ENCODE assay signal across 8 cellular contexts in genomic region chr18:58865009-58865345, GRCh38. TPM values are rescaled to one million over a fixed set of nuclear protein-coding genes. Genes with fewer than 3 reads are reported as not detected.
DNase-seq lines count a peak whose midpoint lies in the region; ATAC-seq and TF ChIP-seq lines count a peak whose summit lies in the region.

No MANE protein-coding gene starts in this region.

- peak overlapping the region; percentile 78 for H3K4me2 ChIP-seq in OCI-LY7 (ENCODE audit: low read length)
- peak overlapping the region; percentile 63 for H3K4me2 ChIP-seq in neuronal stem cell (ENCODE audit: insufficient read depth, low read length, poor library complexity, severe bottlenecking)

- no peak overlapping the region for H3K18ac ChIP-seq in neuronal stem cell (ENCODE audit: low read length)

- POLR2A ChIA-PET in OCI-LY7 (lab: Charles Lee): interaction anchor here (0.6 to 1.2 kb wide), 5 partner anchors 28 to 1235 kb away, joined by 3 to 4 read pairs (median 3); no protein-coding TSS in a partner anchor

- no TSS peak for BruUV-seq in OCI-LY7 (replicated peaks; lab: Mats Ljungman, UMichigan)

- H3K79me1 ChIP-seq in neuronal stem cell (ENCODE audit: low read depth, low read length): peaks cover 5% of the 10 kb centered on the region

- H4K20me1 ChIP-seq in OCI-LY7 (ENCODE audit: insufficient read depth, low read length): no peaks in the 10 kb centered on the region

- H3K4ac ChIP-seq in neuronal stem cell (ENCODE audit: low read length): no peak overlapping the region

- no peak overlapping the region for H3K9ac ChIP-seq in neuronal stem cell (ENCODE audit: low read depth, low read length, poor library complexity)

- peaks cover 4% of the 10 kb centered on the region; the same call in 1 of the 2 replicates for H3K79me2 ChIP-seq in OCI-LY7 (ENCODE audit: insufficient read depth, low read depth, low read length)

- CTCF ChIA-PET in OCI-LY7 (lab: Charles Lee; ENCODE audit: unreplicated experiment): no interaction called here

- no peak overlapping the region for H4K8ac ChIP-seq in neuronal stem cell (ENCODE audit: low read depth, low read length)

- H3K27ac ChIP-seq in OCI-LY7 (ENCODE audit: low read depth, low read length, poor library complexity, severe bottlenecking) (peak overlapping the region; percentile 65), esophagus muscularis mucosa (replicated peaks in 1 of 4) (peak overlapping the region; percentile 92 to 96 (median 96)), neuronal stem cell (replicated peaks; ENCODE audit: low read length) (peak overlapping the region; percentile 94)

- ATAC-seq in GM21786 (IDR thresholded peaks at IDR 0.05; ENCODE audit: unreplicated experiment): no peak
- no peak for ATAC-seq in GM21723 (IDR thresholded peaks at IDR 0.05; ENCODE audit: unreplicated experiment)
- no peak for ATAC-seq in esophagus mucosa
- ATAC-seq in GM21423 (IDR thresholded peaks at IDR 0.05; ENCODE audit: unreplicated experiment): no peak

- no peak overlapping the region for H4K91ac ChIP-seq in neuronal stem cell (ENCODE audit: low read depth, low read length, poor library complexity)

- peaks cover 28% of the 10 kb centered on the region for H3K36me3 ChIP-seq in BE2C
- peaks cover 20% of the 10 kb centered on the region for H3K36me3 ChIP-seq in OCI-LY7 (ENCODE audit: insufficient read depth, low read length)
- H3K36me3 ChIP-seq in esophagus muscularis mucosa: peaks cover 4 to 25% (median 15%) of the 10 kb centered on the region in 4 donors
- H3K36me3 ChIP-seq in neuronal stem cell (replicated peaks in 1 of 2; ENCODE audit: control insufficient read depth in 2 of 2, insufficient read depth in 2 of 2, low read length in 2 of 2): peaks cover 13 to 50% of the 10 kb centered on the region in 2 donors

- DNase-seq in BE2C (no peak), OCI-LY7 (ENCODE audit: low spot score) (no peak), esophagus muscularis mucosa (ENCODE audit: extremely low spot score) (no peak), neuronal stem cell (ENCODE audit: low spot score) (no peak)

- TF ChIP-seq CTCF in BE2C (IDR thresholded peaks at IDR 0.05; ENCODE audit: low read depth, low read length) (no peak), OCI-LY7 (conservative IDR thresholded peaks at IDR 0.05; ENCODE audit: low read length) (no peak), esophagus muscularis mucosa (IDR thresholded peaks at IDR 0.05) (no peak)

- H3K27me3 ChIP-seq in BE2C: no peaks in the 10 kb centered on the region
- H3K27me3 ChIP-seq in esophagus muscularis mucosa: no peaks in the 10 kb centered on the region
- no peaks in the 10 kb centered on the region for H3K27me3 ChIP-seq in neuronal stem cell (ENCODE audit: control insufficient read depth in 3 of 3, insufficient read depth in 3 of 3, low read depth in 1 of 3, low read length in 3 of 3)

- H3K9me3 ChIP-seq in BE2C: no peaks in the 10 kb centered on the region
- no peaks in the 10 kb centered on the region for H3K9me3 ChIP-seq in OCI-LY7 (ENCODE audit: low read length)
- H3K9me3 ChIP-seq in esophagus muscularis mucosa: no peaks in the 10 kb centered on the region
- H3K9me3 ChIP-seq in neuronal stem cell (replicated peaks in 1 of 2; ENCODE audit: control insufficient read depth in 2 of 2, insufficient read depth in 1 of 2, low read depth in 1 of 2, low read length in 2 of 2): peaks cover 6 to 24% of the 10 kb centered on the region in 2 donors

- no peak overlapping the region for H2BK12ac ChIP-seq in neuronal stem cell (ENCODE audit: low read length)

- H3K4me1 ChIP-seq in BE2C: no peaks in the 10 kb centered on the region; the same call in none of the 2 replicates
- peaks cover 31% of the 10 kb centered on the region for H3K4me1 ChIP-seq in OCI-LY7 (ENCODE audit: insufficient read depth, low read length, poor library complexity, severe bottlenecking)
- H3K4me1 ChIP-seq in esophagus muscularis mucosa: peaks cover 59 to 79% (median 69%) of the 10 kb centered on the region in 4 donors
- H3K4me1 ChIP-seq in neuronal stem cell (ENCODE audit: control insufficient read depth in 2 of 2, insufficient read depth in 1 of 2, low read depth in 1 of 2, low read length in 2 of 2): peaks cover 29 to 44% of the 10 kb centered on the region in 2 donors

- H2AFZ ChIP-seq in OCI-LY7 (ENCODE audit: low read length) (peak overlapping the region; percentile 64; the same call in 1 of the 2 replicates), neuronal stem cell (ENCODE audit: low read length) (no peak overlapping the region)

- H3K9me2 ChIP-seq in OCI-LY7 (ENCODE audit: insufficient read depth, low read length): no peaks in the 10 kb centered on the region

- H2AK5ac ChIP-seq in neuronal stem cell (ENCODE audit: low read depth, low read length): no peak overlapping the region

- no peak overlapping the region for H3K14ac ChIP-seq in neuronal stem cell (ENCODE audit: low read length)

- TF ChIP-seq POLR2A in esophagus muscularis mucosa (IDR thresholded peaks at IDR 0.05; ENCODE audit: low read depth): no peak

- H3K4me3 ChIP-seq in BE2C (ENCODE audit: low read depth, low read length): peak overlapping the region; percentile 58
- peak overlapping the region; percentile 66 for H3K4me3 ChIP-seq in OCI-LY7 (ENCODE audit: low read depth, low read length, poor library complexity, severe bottlenecking)
- H3K4me3 ChIP-seq in esophagus muscularis mucosa: peak overlapping the region; percentile 61 to 72 (median 66)
- peak overlapping the region; percentile 67 to 74 for H3K4me3 ChIP-seq in neuronal stem cell (ENCODE audit: low read length in 2 of 2)

- WGBS in esophagus muscularis mucosa: 21% methylated on average over 1 of the region's 1 CpG
- no CpG with 5 or more reads among the region's 1 CpG for WGBS in neuronal stem cell (ENCODE audit: extremely low coverage in 2 of 2, insufficient read length in 2 of 2, insufficient replicate concordance in 1 of 2), 2 donors

- H3K23ac ChIP-seq in neuronal stem cell (ENCODE audit: low read depth, low read length, poor library complexity): no peak overlapping the region

- no peak for TF ChIP-seq EP300 in esophagus muscularis mucosa (IDR thresholded peaks at IDR 0.05)

- intact Hi-C loops in OCI-LY7 (cut with micrococcal nuclease; ENCODE audit: unreplicated experiment): loop anchor here (10.0 kb wide), 1 partner anchor 80 kb away; no protein-coding TSS in a partner anchor
- intact Hi-C loops in esophagus muscularis mucosa (cut with DNase I): no loop called here

- H2BK15ac ChIP-seq in neuronal stem cell (ENCODE audit: low read length): no peak overlapping the region

- no peak overlapping the region for H2BK120ac ChIP-seq in neuronal stem cell (ENCODE audit: low read depth, low read length)

- no peak overlapping the region for H2BK5ac ChIP-seq in neuronal stem cell (ENCODE audit: low read length)

RNA-seq across cellular contexts. Expression of gene ZNF532, which starts 0.3 kb away (rescaled TPM):
- 64.5 TPM for polyA plus RNA-seq in BE2C (2012; ENCODE audit: insufficient read depth, insufficient read length, low read depth)
- total RNA-seq in OCI-LY7 (2014; rRNA removed; shearing (Covaris generic)): 10.4 and 21.3 TPM in 2 replicates
- total RNA-seq in OCI-LY7 (2022) (18.7 and 25.1 TPM in 2 replicates), esophagus muscularis mucosa (100 to 1,000 TPM in 1 of 4 donors, 10 to 100 TPM in 3; 62.3 to 121 (median 64.7) TPM), esophagus mucosa (28.3 TPM)
- polyA plus RNA-seq in neuronal stem cell (2013, experiment 1 of 2): 101 TPM
- 101 TPM for polyA plus RNA-seq in neuronal stem cell (2013, experiment 2 of 2)
